1 cellular context compared by ENCODE assay signal in genomic region chr19:41324231-41324702, GRCh38.
TF ChIP-seq lines count a peak whose summit lies in the region.

No MANE protein-coding gene starts in this region.

TF ChIP-seq in K562, 482 proteins besides CTCF, POLR2A, EP300 and RAD21:
- TF ChIP-seq ATF1 (CRISPR knock-in tag; IDR thresholded peaks at IDR 0.05) (no peak), ATF1 (tag; IDR thresholded peaks at IDR 0.05) (no peak), GABPA (tag; conservative IDR thresholded peaks at IDR 0.05; ENCODE audit: low read depth) (no peak), ELF4 (CRISPR knock-in tag; IDR thresholded peaks at IDR 0.05) (0 out of 2 replicates have a peak, but pooled peaks have one; percentile 21), ZKSCAN1 (IDR thresholded peaks at IDR 0.05; ENCODE audit: low read depth, low read length) (no peak), ELF2 (CRISPR knock-in tag; IDR thresholded peaks at IDR 0.05) (no peak), ZBTB17 (CRISPR knock-in tag; IDR thresholded peaks at IDR 0.05) (0 out of 2 replicates have a peak, but pooled peaks have one; percentile 5), LCOR (CRISPR knock-in tag; IDR thresholded peaks at IDR 0.05) (no peak), ZNF431 (CRISPR knock-in tag; IDR thresholded peaks at IDR 0.05) (no peak), NFYB (IDR thresholded peaks at IDR 0.05; ENCODE audit: extremely low read depth, insufficient read length) (no peak), HBP1 (CRISPR knock-in tag; IDR thresholded peaks at IDR 0.05) (0 out of 2 replicates have a peak, but pooled peaks have one; percentile 36), CEBPB (tag; IDR thresholded peaks at IDR 0.05) (no peak), CREM (IDR thresholded peaks at IDR 0.05; ENCODE audit: low read depth) (no peak), TFAM (CRISPR knock-in tag; conservative IDR thresholded peaks at IDR 0.05) (no peak), KLF6 (CRISPR knock-in tag; IDR thresholded peaks at IDR 0.05; ENCODE audit: borderline replicate concordance) (no peak), BRD4 (IDR thresholded peaks at IDR 0.05) (no peak), PML (IDR thresholded peaks at IDR 0.05; ENCODE audit: low read length) (no peak), POLR2AphosphoS2 (IDR thresholded peaks at IDR 0.05; ENCODE audit: low read length) (0 out of 2 replicates have a peak, but pooled peaks have one; percentile 68), MTF1 (CRISPR knock-in tag; IDR thresholded peaks at IDR 0.05; ENCODE audit: borderline replicate concordance) (no peak), MLX (CRISPR knock-in tag; conservative IDR thresholded peaks at IDR 0.05) (no peak), MAFF (IDR thresholded peaks at IDR 0.05; ENCODE audit: low read length) (no peak), ZNF24 (IDR thresholded peaks at IDR 0.05) (peak; percentile 70), RCOR1 (IDR thresholded peaks at IDR 0.05; ENCODE audit: borderline replicate concordance in 1 of 2, low read depth in 2 of 2, low read length in 2 of 2) (peak in 1 of 2 experiments; percentile 40; a peak in 1 of 4 replicates)
- TF ChIP-seq, protein P1, sequence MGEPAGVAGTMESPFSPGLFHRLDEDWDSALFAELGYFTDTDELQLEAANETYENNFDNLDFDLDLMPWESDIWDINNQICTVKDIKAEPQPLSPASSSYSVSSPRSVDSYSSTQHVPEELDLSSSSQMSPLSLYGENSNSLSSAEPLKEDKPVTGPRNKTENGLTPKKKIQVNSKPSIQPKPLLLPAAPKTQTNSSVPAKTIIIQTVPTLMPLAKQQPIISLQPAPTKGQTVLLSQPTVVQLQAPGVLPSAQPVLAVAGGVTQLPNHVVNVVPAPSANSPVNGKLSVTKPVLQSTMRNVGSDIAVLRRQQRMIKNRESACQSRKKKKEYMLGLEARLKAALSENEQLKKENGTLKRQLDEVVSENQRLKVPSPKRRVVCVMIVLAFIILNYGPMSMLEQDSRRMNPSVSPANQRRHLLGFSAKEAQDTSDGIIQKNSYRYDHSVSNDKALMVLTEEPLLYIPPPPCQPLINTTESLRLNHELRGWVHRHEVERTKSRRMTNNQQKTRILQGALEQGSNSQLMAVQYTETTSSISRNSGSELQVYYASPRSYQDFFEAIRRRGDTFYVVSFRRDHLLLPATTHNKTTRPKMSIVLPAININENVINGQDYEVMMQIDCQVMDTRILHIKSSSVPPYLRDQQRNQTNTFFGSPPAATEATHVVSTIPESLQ (CRISPR knock-in tag; IDR thresholded peaks at IDR 0.05) = no peak
- TF ChIP-seq, protein P2, sequence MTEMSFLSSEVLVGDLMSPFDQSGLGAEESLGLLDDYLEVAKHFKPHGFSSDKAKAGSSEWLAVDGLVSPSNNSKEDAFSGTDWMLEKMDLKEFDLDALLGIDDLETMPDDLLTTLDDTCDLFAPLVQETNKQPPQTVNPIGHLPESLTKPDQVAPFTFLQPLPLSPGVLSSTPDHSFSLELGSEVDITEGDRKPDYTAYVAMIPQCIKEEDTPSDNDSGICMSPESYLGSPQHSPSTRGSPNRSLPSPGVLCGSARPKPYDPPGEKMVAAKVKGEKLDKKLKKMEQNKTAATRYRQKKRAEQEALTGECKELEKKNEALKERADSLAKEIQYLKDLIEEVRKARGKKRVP (CRISPR knock-in tag; IDR thresholded peaks at IDR 0.05) = 0 out of 2 replicates have a peak, but pooled peaks have one; percentile 11
- TF ChIP-seq, protein P3, sequence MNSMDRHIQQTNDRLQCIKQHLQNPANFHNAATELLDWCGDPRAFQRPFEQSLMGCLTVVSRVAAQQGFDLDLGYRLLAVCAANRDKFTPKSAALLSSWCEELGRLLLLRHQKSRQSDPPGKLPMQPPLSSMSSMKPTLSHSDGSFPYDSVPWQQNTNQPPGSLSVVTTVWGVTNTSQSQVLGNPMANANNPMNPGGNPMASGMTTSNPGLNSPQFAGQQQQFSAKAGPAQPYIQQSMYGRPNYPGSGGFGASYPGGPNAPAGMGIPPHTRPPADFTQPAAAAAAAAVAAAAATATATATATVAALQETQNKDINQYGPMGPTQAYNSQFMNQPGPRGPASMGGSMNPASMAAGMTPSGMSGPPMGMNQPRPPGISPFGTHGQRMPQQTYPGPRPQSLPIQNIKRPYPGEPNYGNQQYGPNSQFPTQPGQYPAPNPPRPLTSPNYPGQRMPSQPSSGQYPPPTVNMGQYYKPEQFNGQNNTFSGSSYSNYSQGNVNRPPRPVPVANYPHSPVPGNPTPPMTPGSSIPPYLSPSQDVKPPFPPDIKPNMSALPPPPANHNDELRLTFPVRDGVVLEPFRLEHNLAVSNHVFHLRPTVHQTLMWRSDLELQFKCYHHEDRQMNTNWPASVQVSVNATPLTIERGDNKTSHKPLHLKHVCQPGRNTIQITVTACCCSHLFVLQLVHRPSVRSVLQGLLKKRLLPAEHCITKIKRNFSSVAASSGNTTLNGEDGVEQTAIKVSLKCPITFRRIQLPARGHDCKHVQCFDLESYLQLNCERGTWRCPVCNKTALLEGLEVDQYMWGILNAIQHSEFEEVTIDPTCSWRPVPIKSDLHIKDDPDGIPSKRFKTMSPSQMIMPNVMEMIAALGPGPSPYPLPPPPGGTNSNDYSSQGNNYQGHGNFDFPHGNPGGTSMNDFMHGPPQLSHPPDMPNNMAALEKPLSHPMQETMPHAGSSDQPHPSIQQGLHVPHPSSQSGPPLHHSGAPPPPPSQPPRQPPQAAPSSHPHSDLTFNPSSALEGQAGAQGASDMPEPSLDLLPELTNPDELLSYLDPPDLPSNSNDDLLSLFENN (IDR thresholded peaks at IDR 0.05; ENCODE audit: low read depth in 2 of 2, low read length in 2 of 2) = no peak
